ENCODE assay signal across 10 cellular contexts in the genomic region with DNA sequence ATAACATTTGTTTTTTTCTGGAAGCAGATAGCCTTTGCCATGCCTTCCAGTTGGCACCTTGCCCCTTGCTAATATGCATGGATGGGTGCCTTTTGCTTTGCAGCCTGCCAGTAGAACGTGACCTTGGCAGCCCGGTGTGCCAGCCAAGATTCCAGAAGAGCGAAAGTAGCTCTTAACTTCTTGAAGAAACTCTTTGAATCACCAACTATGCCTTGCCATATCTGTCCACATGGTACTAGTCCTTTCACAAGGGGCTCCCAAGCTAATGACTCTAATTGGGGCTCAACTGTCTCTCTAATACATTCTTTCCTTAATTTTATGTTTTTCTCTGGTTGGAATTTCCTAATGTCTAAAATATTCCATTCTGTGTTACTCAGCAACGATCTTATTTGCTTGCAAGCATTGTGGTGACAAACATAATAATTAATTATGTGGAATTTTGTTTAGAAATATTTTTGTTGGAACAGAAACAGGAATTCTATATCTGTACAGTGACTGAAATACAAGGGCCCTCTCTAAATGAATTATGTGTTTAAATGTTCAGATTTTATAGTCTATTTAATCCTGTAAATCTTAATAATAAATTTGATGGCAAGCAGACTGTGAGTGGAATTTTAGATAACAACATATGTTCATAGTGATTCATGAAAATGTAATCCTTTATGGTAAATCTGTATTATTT. TPM values are rescaled to one million over a fixed set of nuclear protein-coding genes. Genes with fewer than 3 reads are reported as not detected.
DNase-seq lines count a peak whose midpoint lies in the region; ATAC-seq and TF ChIP-seq lines count a peak whose summit lies in the region.
"Had no signal": no experiment of that assay in that cellular context is flagged by ENCODE, and none has a peak within 500 bp of the region (broad histone marks: within the 10 kb centered on the region; RNA-seq: fewer than 3 reads in every experiment).

No MANE protein-coding gene starts in this region.

- H3K27me3 Mint-ChIP-seq in HFFc6 (ENCODE audit: insufficient read depth) = no peaks in the 10 kb centered on the region
- H3K27me3 Mint-ChIP-seq in chondrocyte (ENCODE audit: low read depth) = no peaks in the 10 kb centered on the region

- H3K4me3 Mint-ChIP-seq in HFFc6 = peak overlapping the region; percentile 69
- no peak overlapping the region for H3K4me3 Mint-ChIP-seq in chondrocyte (ENCODE audit: unreplicated experiment)
- H3K4me3 Mint-ChIP-seq: activated CD4-positive, alpha-beta T cell treated with anti-CD3 and anti-CD28 coated beads for 36 hours had no signal

- H3K27ac Mint-ChIP-seq in HFFc6 = peak overlapping the region; percentile 94
- H3K27ac Mint-ChIP-seq in chondrocyte (ENCODE audit: unreplicated experiment) = peak overlapping the region; percentile 69
- H3K27ac Mint-ChIP-seq: activated CD4-positive, alpha-beta T cell treated with anti-CD3 and anti-CD28 coated beads for 36 hours had no signal

- H3K36me3 Mint-ChIP-seq in HFFc6 (ENCODE audit: low read depth) (peaks cover 51% of the 10 kb centered on the region), chondrocyte (ENCODE audit: low read depth) (no peaks in the 10 kb centered on the region)

- H3K36me3 ChIP-seq in lower lobe of right lung = no peaks in the 10 kb centered on the region

- H3K4me1 ChIP-seq in lower lobe of right lung = no peaks in the 10 kb centered on the region

- peak; percentile 89 for DNase-seq in A172 (ENCODE audit: low spot score)
- peak; percentile 88 for DNase-seq in HFFc6
- no peak for DNase-seq in chondrocyte (ENCODE audit: low spot score)
- peak; percentile 48 for DNase-seq in lower lobe of right lung
- no peak for DNase-seq in stimulated activated CD4-positive, alpha-beta T cell treated with anti-CD3 and anti-CD28 coated beads, Interleukin-4, amount 100 ng/mL, for 1 hour
- DNase-seq in activated gamma-delta T cell (lab: John Stamatoyannopoulos, UW) = no peak
- no peak for DNase-seq in NAMALWA (ENCODE audit: low spot score)
- no peak for DNase-seq in MV-4-11 (lab: John Stamatoyannopoulos, UW)
- DNase-seq: activated CD4-positive, alpha-beta T cell treated with anti-CD3 and anti-CD28 coated beads for 36 hours had no signal

- H3K4me1 Mint-ChIP-seq in HFFc6 (ENCODE audit: low read depth) (peaks cover 61% of the 10 kb centered on the region), chondrocyte (ENCODE audit: low read depth) (peaks cover 27% of the 10 kb centered on the region)

- intact Hi-C loops in lower lobe of right lung (cut with DNase I) = no loop called here

- TF ChIP-seq CTCF in HFFc6 (IDR thresholded peaks at IDR 0.05) (no peak), chondrocyte (IDR thresholded peaks at IDR 0.05) (no peak), lower lobe of right lung (IDR thresholded peaks at IDR 0.05) (no peak)

- H3K27ac ChIP-seq in lower lobe of right lung = no peak overlapping the region
- H3K27ac ChIP-seq: C4-2B had no signal

- no peaks in the 10 kb centered on the region for H3K27me3 ChIP-seq in lower lobe of right lung (ENCODE audit: low read depth)

- H3K4me3 ChIP-seq in lower lobe of right lung = no peak overlapping the region

- H3K9me3 Mint-ChIP-seq in HFFc6 (no peaks in the 10 kb centered on the region), chondrocyte (ENCODE audit: low read depth) (no peaks in the 10 kb centered on the region)

- ATAC-seq in lower lobe of right lung = peak in 1 of 2 donors; percentile 49
- ATAC-seq: activated CD4-positive, alpha-beta T cell treated with anti-CD3 and anti-CD28 coated beads for 36 hours had no signal

- H3K9me3 ChIP-seq in lower lobe of right lung = no peaks in the 10 kb centered on the region

RNA-seq across cellular contexts. Expression of gene HDAC9, which starts 45.8 kb away (rescaled TPM):
- 45.7 and 53.6 TPM in 2 replicates for total RNA-seq in A172 (2014; rRNA removed; shearing (Covaris generic))
- total RNA-seq in HFFc6 (2021; fragmentation: NEBNext Ultra II Directional; extraction: Animal tissue kit (Norgen Biotek cat#: 25700)) = 10 to 100 TPM; 11.5 to 29.2 (median 13.2) TPM
- total RNA-seq in chondrocyte (5.0 to 6.1 TPM (median 5.9 TPM) in 3 replicates), lower lobe of right lung (14.3 TPM)

Comparison
In these comparisons a context has a peak if more than half of its experiments do, and no peak if none do; other contexts are left out.
1. DNase-seq: peak in A172 (single experiment), HFFc6 (single experiment) and lower lobe of right lung (single experiment); none in chondrocyte (single experiment), stimulated activated CD4-positive, alpha-beta T cell treated with anti-CD3 and anti-CD28 coated beads, Interleukin-4, amount 100 ng/mL, for 1 hour (single experiment), activated gamma-delta T cell (single experiment), NAMALWA (single experiment) and MV-4-11 (single experiment).